1 cellular context compared by ENCODE assay signal in the genomic region with DNA sequence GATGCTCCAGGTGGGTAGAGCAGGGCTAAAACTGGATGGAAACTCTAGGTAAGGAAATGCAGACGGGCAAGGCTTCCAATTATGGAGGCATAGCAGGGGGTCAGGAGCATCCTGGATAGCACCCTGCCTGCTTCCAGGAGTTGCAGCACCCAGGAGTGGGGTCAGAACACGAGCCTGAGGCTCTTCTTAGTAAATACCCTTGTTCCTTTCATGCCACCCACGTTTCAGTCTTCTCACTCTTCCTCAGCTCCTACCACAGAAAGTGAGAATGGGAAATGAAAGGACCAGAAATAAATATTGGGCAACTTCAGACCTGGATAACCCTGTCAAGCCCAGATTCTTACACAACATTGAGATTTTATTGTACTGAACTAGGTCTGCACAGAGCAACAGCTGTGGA.
A peak's percentile ranks its signal among the peaks of the same experiment; 100 is the strongest.
TF ChIP-seq lines count a peak whose summit lies in the region.

No MANE protein-coding gene starts in this region.

TF ChIP-seq in GM12878, 131 proteins besides CTCF, POLR2A, EP300 and RAD21 (continued from another document):
- TF ChIP-seq, protein P1, sequence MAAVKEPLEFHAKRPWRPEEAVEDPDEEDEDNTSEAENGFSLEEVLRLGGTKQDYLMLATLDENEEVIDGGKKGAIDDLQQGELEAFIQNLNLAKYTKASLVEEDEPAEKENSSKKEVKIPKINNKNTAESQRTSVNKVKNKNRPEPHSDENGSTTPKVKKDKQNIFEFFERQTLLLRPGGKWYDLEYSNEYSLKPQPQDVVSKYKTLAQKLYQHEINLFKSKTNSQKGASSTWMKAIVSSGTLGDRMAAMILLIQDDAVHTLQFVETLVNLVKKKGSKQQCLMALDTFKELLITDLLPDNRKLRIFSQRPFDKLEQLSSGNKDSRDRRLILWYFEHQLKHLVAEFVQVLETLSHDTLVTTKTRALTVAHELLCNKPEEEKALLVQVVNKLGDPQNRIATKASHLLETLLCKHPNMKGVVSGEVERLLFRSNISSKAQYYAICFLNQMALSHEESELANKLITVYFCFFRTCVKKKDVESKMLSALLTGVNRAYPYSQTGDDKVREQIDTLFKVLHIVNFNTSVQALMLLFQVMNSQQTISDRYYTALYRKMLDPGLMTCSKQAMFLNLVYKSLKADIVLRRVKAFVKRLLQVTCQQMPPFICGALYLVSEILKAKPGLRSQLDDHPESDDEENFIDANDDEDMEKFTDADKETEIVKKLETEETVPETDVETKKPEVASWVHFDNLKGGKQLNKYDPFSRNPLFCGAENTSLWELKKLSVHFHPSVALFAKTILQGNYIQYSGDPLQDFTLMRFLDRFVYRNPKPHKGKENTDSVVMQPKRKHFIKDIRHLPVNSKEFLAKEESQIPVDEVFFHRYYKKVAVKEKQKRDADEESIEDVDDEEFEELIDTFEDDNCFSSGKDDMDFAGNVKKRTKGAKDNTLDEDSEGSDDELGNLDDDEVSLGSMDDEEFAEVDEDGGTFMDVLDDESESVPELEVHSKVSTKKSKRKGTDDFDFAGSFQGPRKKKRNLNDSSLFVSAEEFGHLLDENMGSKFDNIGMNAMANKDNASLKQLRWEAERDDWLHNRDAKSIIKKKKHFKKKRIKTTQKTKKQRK (IDR thresholded peaks at IDR 0.05; ENCODE audit: low read depth, low read length), result no peak
- TF ChIP-seq BCL11A (IDR thresholded peaks at IDR 0.05; ENCODE audit: low read depth, low read length) (no peak), SMAD1 (IDR thresholded peaks at IDR 0.05; ENCODE audit: low read depth, partially characterized antibody) (no peak), SPI1 (IDR thresholded peaks at IDR 0.05; ENCODE audit: borderline replicate concordance, insufficient read depth, low read depth, low read length) (0 out of 2 replicates have a peak, but pooled peaks have one; percentile 17), MXI1 (IDR thresholded peaks at IDR 0.05; ENCODE audit: low read depth, low read length) (no peak), USF2 (IDR thresholded peaks at IDR 0.05; ENCODE audit: borderline replicate concordance, low read depth, low read length) (no peak), SUZ12 (IDR thresholded peaks at IDR 0.05; ENCODE audit: unreplicated experiment) (no peak)
- TF ChIP-seq, protein P2, sequence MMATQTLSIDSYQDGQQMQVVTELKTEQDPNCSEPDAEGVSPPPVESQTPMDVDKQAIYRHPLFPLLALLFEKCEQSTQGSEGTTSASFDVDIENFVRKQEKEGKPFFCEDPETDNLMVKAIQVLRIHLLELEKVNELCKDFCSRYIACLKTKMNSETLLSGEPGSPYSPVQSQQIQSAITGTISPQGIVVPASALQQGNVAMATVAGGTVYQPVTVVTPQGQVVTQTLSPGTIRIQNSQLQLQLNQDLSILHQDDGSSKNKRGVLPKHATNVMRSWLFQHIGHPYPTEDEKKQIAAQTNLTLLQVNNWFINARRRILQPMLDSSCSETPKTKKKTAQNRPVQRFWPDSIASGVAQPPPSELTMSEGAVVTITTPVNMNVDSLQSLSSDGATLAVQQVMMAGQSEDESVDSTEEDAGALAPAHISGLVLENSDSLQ (IDR thresholded peaks at IDR 0.05), result no peak
